ENCODE assay signal across 19 cellular contexts in the genomic region with DNA sequence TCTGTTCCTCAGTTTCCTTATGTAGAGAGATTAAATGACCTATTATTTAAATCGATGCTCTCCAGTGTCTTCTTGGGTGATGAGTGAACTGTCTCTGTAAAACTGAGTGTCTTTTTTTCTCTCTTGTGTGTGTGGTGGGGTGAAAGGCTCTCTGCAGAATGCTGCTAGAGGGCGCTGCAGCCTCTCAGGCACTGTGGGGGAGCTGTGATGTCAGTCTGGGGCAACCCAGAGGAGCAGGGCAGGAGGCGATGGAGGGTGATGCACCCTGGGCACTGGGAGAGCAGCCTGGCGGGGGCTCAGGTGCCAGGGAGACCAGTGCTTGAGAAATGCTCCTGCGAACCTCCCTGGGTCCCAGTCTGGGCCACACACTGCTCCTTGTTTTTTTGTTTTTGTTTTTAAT.
DNase-seq lines count a peak whose midpoint lies in the region; ATAC-seq, FAIRE-seq and TF ChIP-seq lines count a peak whose summit lies in the region.
"Had no signal": no experiment of that assay in that cellular context is flagged by ENCODE, and none has a peak within 500 bp of the region (broad histone marks: within the 10 kb centered on the region; RNA-seq: fewer than 3 reads in every experiment).

No MANE protein-coding gene starts in this region.

- no peaks in the 10 kb centered on the region for H3K36me3 ChIP-seq in OCI-LY3 (replicated peaks; ENCODE audit: low read depth, low read length)
- H3K36me3 ChIP-seq: BLaER1 had no signal

- H3K27me3 ChIP-seq in OCI-LY3 (ENCODE audit: low read depth, low read length) = no peaks in the 10 kb centered on the region
- H3K27me3 ChIP-seq: BLaER1 had no signal

- no peak for TF ChIP-seq POLR2A in H54 (IDR thresholded peaks at IDR 0.05; ENCODE audit: low read depth, low read length)

- no peak for ATAC-seq in HG02588 (IDR thresholded peaks at IDR 0.05; ENCODE audit: unreplicated experiment)

- H3K79me2 ChIP-seq in OCI-LY3 (ENCODE audit: low read length) = no peaks in the 10 kb centered on the region

- no peak overlapping the region for H3K4me3 ChIP-seq in OCI-LY3 (ENCODE audit: low read length)
- H3K4me3 ChIP-seq: BLaER1 had no signal

- DNase-seq in H54 (ENCODE audit: insufficient read length, low spot score) = peak; percentile 44
- peak; percentile 57 for DNase-seq in iPS-NIHi7 (ENCODE audit: extremely low spot score)
- DNase-seq in NCI-H2227 treated with DMSO at 0.1 percent for 48 hours (lab: John Stamatoyannopoulos, UW) = no peak
- DNase-seq in NCI-H1092 treated with DMSO at 0.1 percent for 48 hours (lab: John Stamatoyannopoulos, UW) = no peak
- DNase-seq: DMS79 treated with DMSO at 0.1 percent for 48 hours, GF-D8, IMR-90, Kasumi-1, MV-4-11, NCI-H146, NCI-H2107, NCI-H345, NCI-H69, SHP77 treated with DMSO at 0.1 percent for 48 hours, T-helper 2 cell had no signal

- no peaks in the 10 kb centered on the region for H4K20me1 ChIP-seq in OCI-LY3 (ENCODE audit: insufficient read depth, low read length)
- H4K20me1 ChIP-seq: BLaER1 had no signal

- H3K4me2 ChIP-seq in OCI-LY3 (ENCODE audit: low read length) = no peak overlapping the region
- H3K4me2 ChIP-seq: BLaER1 had no signal

- H3K27ac ChIP-seq in C4-2B (no peak overlapping the region), OCI-LY3 (ENCODE audit: low read length) (no peak overlapping the region)
- H3K27ac ChIP-seq: BLaER1 had no signal

- no peak overlapping the region for H3K9ac ChIP-seq in OCI-LY3 (ENCODE audit: low read length)
- H3K9ac ChIP-seq: BLaER1 had no signal

- H2AFZ ChIP-seq in OCI-LY3 (ENCODE audit: low read depth, low read length) = no peak overlapping the region

- no peaks in the 10 kb centered on the region for H3K9me3 ChIP-seq in OCI-LY3 (ENCODE audit: insufficient read depth, low read length)
- H3K9me3 ChIP-seq: BLaER1 had no signal

- H3K4me1 ChIP-seq in OCI-LY3 (ENCODE audit: low read length) = no peaks in the 10 kb centered on the region
- H3K4me1 ChIP-seq: BLaER1 had no signal

- FAIRE-seq in H54 (lab: Jason Lieb, UNC) = peak; percentile 41

- TF ChIP-seq CTCF in C4-2B (conservative IDR thresholded peaks at IDR 0.05) (peak; percentile 32), OCI-LY3 (IDR thresholded peaks at IDR 0.05; ENCODE audit: low read depth, low read length) (peak; percentile 7; the same call in 1 of the 2 replicates)

Comparison
In these comparisons a context has a peak if more than half of its experiments do, and no peak if none do; other contexts are left out.
1. DNase-seq: peak in H54 (single experiment) and iPS-NIHi7 (single experiment); none in NCI-H2227 treated with DMSO at 0.1 percent for 48 hours (single experiment) and NCI-H1092 treated with DMSO at 0.1 percent for 48 hours (single experiment).